In the genomic region with DNA sequence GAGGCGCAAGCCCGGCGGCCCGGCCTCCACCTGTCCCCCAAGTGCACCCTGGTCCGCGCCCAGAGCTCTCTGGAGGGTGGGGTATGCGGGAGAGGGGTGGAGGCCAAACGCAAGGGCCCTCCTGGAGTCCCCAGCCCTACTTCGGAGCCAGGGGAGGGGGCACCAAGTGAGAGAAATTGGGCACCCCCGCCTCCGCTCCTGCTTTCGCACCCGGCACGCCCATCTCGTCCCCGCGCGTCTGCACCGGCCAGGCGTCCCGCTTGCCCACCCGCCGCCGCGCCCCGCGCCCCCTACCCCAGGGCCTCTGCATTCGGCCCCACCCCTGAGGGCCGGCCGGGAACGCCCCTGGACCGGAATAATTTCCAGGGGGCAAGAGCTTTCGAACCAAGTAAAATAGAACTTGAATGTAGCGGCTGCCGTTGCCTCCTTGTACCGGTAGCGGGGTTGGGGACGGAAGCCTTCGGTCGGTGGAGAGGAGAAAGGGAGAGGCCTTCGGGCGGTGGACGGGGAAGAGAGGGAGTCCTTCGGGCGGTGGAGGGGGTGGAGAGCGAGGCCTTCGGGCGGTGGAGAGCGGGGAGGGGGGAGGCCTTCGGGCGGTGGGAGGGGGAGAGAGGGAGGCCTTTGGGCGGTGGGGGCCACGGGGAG, we compare ENCODE assay signal across 8 cellular contexts. TPM values are rescaled to one million over a fixed set of nuclear protein-coding genes. Genes with fewer than 3 reads are reported as not detected.
DNase-seq lines count a peak whose midpoint lies in the region; ATAC-seq and TF ChIP-seq lines count a peak whose summit lies in the region.

No MANE protein-coding gene starts in this region.

- H3K4me1 Mint-ChIP-seq in T-cell = peaks cover 7 to 26% (median 19%) of the 10 kb centered on the region in 3 donors
- H3K4me1 Mint-ChIP-seq in effector memory CD8-positive, alpha-beta T cell (ENCODE audit: low read depth in 2 of 2) = peaks cover 13% of the 10 kb centered on the region in 2 donors

- H3K4me1 ChIP-seq in muscle layer of duodenum (ENCODE audit: control insufficient read depth in 1 of 2, insufficient read depth in 2 of 2, low read length in 2 of 2) = peaks cover 6 to 47% of the 10 kb centered on the region in 2 donors
- H3K4me1 ChIP-seq in upper lobe of right lung = peaks cover 25% of the 10 kb centered on the region

- H3K27ac ChIP-seq in muscle layer of duodenum (ENCODE audit: low read length) = peak overlapping the region; percentile 60
- peak overlapping the region; percentile 87 for H3K27ac ChIP-seq in upper lobe of right lung

- CTCF ChIA-PET in T-cell (lab: Charles Lee) = interaction anchor here in 1 of 2 donors (0.6 to 0.7 kb wide), 3 partner anchors 32 to 144 kb away, joined by 3 to 8 read pairs (median 4); partner anchors contain the start of gene PAXX

- ATAC-seq in T-cell (replicated peaks in 1 of 4) = peak in 3 of 4 experiments; percentile 0 to 3 (median 1)
- ATAC-seq in effector memory CD8-positive, alpha-beta T cell (replicated peaks) = peak; percentile 6
- peak; percentile 2 for ATAC-seq in upper lobe of right lung

- H3K4me3 Mint-ChIP-seq in T-cell = peak overlapping the region; percentile 88 to 92 (median 90)
- peak overlapping the region; percentile 92 for H3K4me3 Mint-ChIP-seq in effector memory CD8-positive, alpha-beta T cell

- peak overlapping the region; percentile 80 for H3K4me3 ChIP-seq in Jurkat, Clone E6-1 (ENCODE audit: low read length)
- H3K4me3 ChIP-seq in muscle layer of duodenum (ENCODE audit: low read depth in 1 of 2, low read length in 2 of 2) (peak overlapping the region; percentile 85 to 86), upper lobe of right lung (peak overlapping the region; percentile 89)

- no peaks in the 10 kb centered on the region for H3K36me3 Mint-ChIP-seq in T-cell
- peaks cover 56% of the 10 kb centered on the region for H3K36me3 Mint-ChIP-seq in effector memory CD8-positive, alpha-beta T cell (ENCODE audit: insufficient read depth)

- H3K27me3 ChIP-seq in muscle layer of duodenum (ENCODE audit: low read depth, low read length) (no peaks in the 10 kb centered on the region), upper lobe of right lung (peaks cover 30% of the 10 kb centered on the region)

- H3K9me3 Mint-ChIP-seq in T-cell = no peaks in the 10 kb centered on the region
- no peaks in the 10 kb centered on the region for H3K9me3 Mint-ChIP-seq in effector memory CD8-positive, alpha-beta T cell

- peak; percentile 75 for DNase-seq in NCI-H146 (lab: John Stamatoyannopoulos, UW)
- DNase-seq in NCI-H146 treated with DMSO at 0.1 percent for 48 hours (lab: John Stamatoyannopoulos, UW; ENCODE audit: unreplicated experiment) = no peak
- no peak for DNase-seq in Jurkat, Clone E6-1 (ENCODE audit: low read depth, low spot score)
- DNase-seq in T-cell = peak in 3 of 34 experiments; percentile 27 to 33 (median 31)
- DNase-seq in effector memory CD8-positive, alpha-beta T cell = no peak
- peak; percentile 77 for DNase-seq in upper lobe of right lung
- no peak for DNase-seq in putamen (ENCODE audit: low spot score)

- H3K36me3 ChIP-seq in muscle layer of duodenum (ENCODE audit: control insufficient read depth in 1 of 2, insufficient read depth in 2 of 2, low read length in 2 of 2) = peaks cover 0 to 9% of the 10 kb centered on the region in 2 donors
- no peaks in the 10 kb centered on the region for H3K36me3 ChIP-seq in upper lobe of right lung

- POLR2A ChIA-PET in T-cell (lab: Charles Lee) = interaction anchor here in 1 of 2 donors (0.6 kb wide), 1 partner anchor 309 kb away, joined by 8 read pairs; no protein-coding TSS in a partner anchor

- no peak overlapping the region for H3K27ac Mint-ChIP-seq in T-cell
- peak overlapping the region; percentile 60 to 94 for H3K27ac Mint-ChIP-seq in effector memory CD8-positive, alpha-beta T cell

- peaks cover 6 to 22% of the 10 kb centered on the region in 2 donors for H3K27me3 Mint-ChIP-seq in T-cell
- H3K27me3 Mint-ChIP-seq in effector memory CD8-positive, alpha-beta T cell = peaks cover 0 to 11% of the 10 kb centered on the region in 2 donors

- TF ChIP-seq CTCF in upper lobe of right lung (IDR thresholded peaks at IDR 0.05) = no peak

- intact Hi-C loops in upper lobe of right lung (cut with DNase I) = no loop called here

- H3K9me3 ChIP-seq in muscle layer of duodenum (ENCODE audit: control insufficient read depth in 1 of 2, low read length in 2 of 2) (no peaks in the 10 kb centered on the region), upper lobe of right lung (no peaks in the 10 kb centered on the region)

RNA-seq across cellular contexts. Expression of gene PHPT1, which starts 0.7 kb away (rescaled TPM):
- polyA plus RNA-seq in Jurkat, Clone E6-1 (2012; ENCODE audit: insufficient read depth, insufficient read length) = 101 TPM
- total RNA-seq in T-cell (10 to 100 TPM; 23.3 to 56.8 (median 43.5) TPM), upper lobe of right lung (82.1 TPM)

RNA-seq across cellular contexts. Expression of gene MAMDC4, which starts 3.6 kb away (rescaled TPM):
- polyA plus RNA-seq in Jurkat, Clone E6-1 (2012; ENCODE audit: insufficient read depth, insufficient read length) = 8.0 TPM
- total RNA-seq in T-cell (10 to 100 TPM in 1 of 5 donors, 1 to 10 TPM in 4; 3.0 to 10.7 (median 7.1) TPM), upper lobe of right lung (12.9 TPM)

RNA-seq across cellular contexts. Expression of gene AJM1, which starts 6.2 kb away (rescaled TPM):
- 1.5 TPM for polyA plus RNA-seq in Jurkat, Clone E6-1 (2012; ENCODE audit: insufficient read depth, insufficient read length)
- 1 to 10 TPM; 2.1 to 7.5 (median 5.1) TPM for total RNA-seq in T-cell
- total RNA-seq in upper lobe of right lung = 2.7 TPM

RNA-seq across cellular contexts. Expression of gene EDF1, which starts 17.6 kb away (rescaled TPM):
- polyA plus RNA-seq in Jurkat, Clone E6-1 (2012; ENCODE audit: insufficient read depth, insufficient read length) = 528 TPM
- total RNA-seq in T-cell (100 to 1,000 TPM; 236 to 314 (median 297) TPM), upper lobe of right lung (250 TPM)

RNA-seq across cellular contexts. Expression of gene TRAF2, which starts 37.8 kb away (rescaled TPM):
- 19.0 TPM for polyA plus RNA-seq in Jurkat, Clone E6-1 (2012; ENCODE audit: insufficient read depth, insufficient read length)
- total RNA-seq in T-cell = 10 to 100 TPM; 20.9 to 38.7 (median 33.7) TPM
- total RNA-seq in upper lobe of right lung = 14.8 TPM

Comparison
In these comparisons a context has a peak if more than half of its experiments do, and no peak if none do; other contexts are left out.
1. DNase-seq: peak in NCI-H146 (single experiment) and upper lobe of right lung (single experiment); none in NCI-H146 treated with DMSO at 0.1 percent for 48 hours (single experiment), Jurkat, Clone E6-1 (single experiment), effector memory CD8-positive, alpha-beta T cell (0 of 3) and putamen (single experiment).
2. H3K27ac Mint-ChIP-seq: peak in effector memory CD8-positive, alpha-beta T cell (2 of 2); none in T-cell (0 of 2).
3. Peak in every context shown above with its lines, with median percentiles within 50 percentile points of each other: H3K4me3 ChIP-seq and ATAC-seq.